ENCODE assay signal across 25 cellular contexts in the genomic region with DNA sequence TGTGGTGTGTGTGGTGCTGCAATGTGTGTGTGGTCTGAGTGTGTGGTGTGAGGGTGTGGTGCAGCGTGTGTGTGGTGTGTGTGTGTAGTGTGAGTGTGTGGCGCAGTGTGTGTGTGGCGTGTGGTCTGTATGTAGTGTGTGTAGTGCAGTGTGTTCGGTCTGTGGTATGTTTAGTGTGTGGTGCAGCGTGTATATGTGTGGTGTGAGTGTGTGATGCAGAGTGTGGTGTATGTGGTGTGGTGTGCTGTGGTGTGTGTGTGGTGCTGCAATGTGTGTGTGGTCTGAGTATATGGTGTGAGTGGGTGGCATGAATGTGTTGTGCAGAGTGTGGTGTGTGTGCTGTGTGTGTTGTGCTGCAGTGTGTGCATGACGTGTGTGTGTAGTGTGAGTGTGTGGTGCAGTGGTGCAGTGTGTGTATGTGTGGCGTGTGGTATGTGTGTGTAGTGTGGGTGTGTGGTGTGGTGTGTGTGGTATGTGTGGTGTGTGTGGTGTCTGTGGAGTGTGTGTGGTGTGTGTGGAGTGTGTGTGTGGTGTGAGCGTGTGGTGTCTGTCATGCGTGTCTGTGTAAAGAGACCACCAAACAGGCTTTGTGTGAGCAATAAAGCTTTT.
"Had no signal": no experiment of that assay in that cellular context is flagged by ENCODE, and none has a peak within 500 bp of the region (broad histone marks: within the 10 kb centered on the region; RNA-seq: fewer than 3 reads in every experiment).

No MANE protein-coding gene starts in this region.

- H3K9me3 Mint-ChIP-seq: activated CD4-positive, alpha-beta memory T cell treated with anti-CD3 and anti-CD28 coated beads for 36 hours; activated naive CD8-positive, alpha-beta T cell treated with anti-CD3 and anti-CD28 coated beads, Interleukin-2, amount 50 U/mL, for 24 hours; central memory CD8-positive, alpha-beta T cell; effector memory CD8-positive, alpha-beta T cell; neural crest cell; stimulated activated naive B cell treated with anti-CD40 and anti-IgM and Interleukin-4, amounts not matched to agents 10 μg/mL and 1 μg/mL and 100 μg/mL, for 72 hours had no signal

- H3K36me3 Mint-ChIP-seq: activated CD4-positive, alpha-beta memory T cell treated with anti-CD3 and anti-CD28 coated beads for 36 hours; stimulated activated naive B cell treated with anti-CD40 and anti-IgM and Interleukin-4, amounts not matched to agents 10 μg/mL and 1 μg/mL and 100 μg/mL, for 72 hours had no signal

- H3K36me3 ChIP-seq: colonic mucosa, esophagus muscularis mucosa, sigmoid colon, thoracic aorta, upper lobe of left lung had no signal

- H3K4me1 Mint-ChIP-seq: activated naive CD8-positive, alpha-beta T cell treated with anti-CD3 and anti-CD28 coated beads, Interleukin-2, amount 50 U/mL, for 24 hours; central memory CD8-positive, alpha-beta T cell had no signal

- H3K27me3 ChIP-seq: body of pancreas, colonic mucosa, dorsolateral prefrontal cortex, esophagus muscularis mucosa, sigmoid colon, upper lobe of left lung had no signal

- H3K4me2 ChIP-seq: smooth muscle cell had no signal

- H3K9me3 ChIP-seq: body of pancreas, colonic mucosa, esophagus muscularis mucosa, mucosa of descending colon, sigmoid colon, thoracic aorta, upper lobe of left lung had no signal

- H3K27ac ChIP-seq: body of pancreas, colonic mucosa, dorsolateral prefrontal cortex, esophagus muscularis mucosa, sigmoid colon, thoracic aorta had no signal

- H3K27me3 Mint-ChIP-seq: activated CD4-positive, alpha-beta memory T cell treated with anti-CD3 and anti-CD28 coated beads for 36 hours had no signal

- FAIRE-seq: frontal cortex, islet of Langerhans had no signal

- ATAC-seq: activated naive CD8-positive, alpha-beta T cell treated with anti-CD3 and anti-CD28 coated beads, Interleukin-2, amount 50 U/mL, for 24 hours; body of pancreas; effector memory CD8-positive, alpha-beta T cell; mucosa of descending colon had no signal

- H3K4me3 ChIP-seq: body of pancreas, colonic mucosa, dorsolateral prefrontal cortex, esophagus muscularis mucosa, mucosa of descending colon, sigmoid colon, smooth muscle cell, thoracic aorta, upper lobe of left lung had no signal

- DNase-seq: activated CD4-positive, alpha-beta memory T cell treated with anti-CD3 and anti-CD28 coated beads for 36 hours; activated CD4-positive, alpha-beta T cell treated with anti-CD3 and anti-CD28 coated beads for 4 hours; activated CD4-positive, CD25-positive, alpha-beta regulatory T cell; activated effector memory CD4-positive, alpha-beta T cell treated with anti-CD3 and anti-CD28 coated beads, Interleukin-2, amount 50 U/mL, for 16 hours; activated naive CD4-positive, alpha-beta T cell treated with anti-CD3 and anti-CD28 coated beads, Interleukin-2, amount 50 U/mL, for 16 hours; activated naive CD8-positive, alpha-beta T cell treated with anti-CD3 and anti-CD28 coated beads, Interleukin-2, amount 50 U/mL, for 24 hours; activated T-cell treated with anti-CD3 and anti-CD28 coated beads, Interleukin-2, amount 50 U/mL, for 48 hours; body of pancreas; colonic mucosa; dorsolateral prefrontal cortex; effector memory CD8-positive, alpha-beta T cell; mucosa of descending colon; sigmoid colon; stimulated activated CD4-positive, alpha-beta T cell treated with anti-CD3 and anti-CD28 coated beads, Interleukin-15, amount 100 ng/mL, for 24 hours; stimulated activated naive B cell treated with anti-CD40 and anti-IgM and Interleukin-4, amounts not matched to agents 10 μg/mL and 1 μg/mL and 100 μg/mL, for 72 hours; T-helper 1 cell; T-helper 9 cell; upper lobe of left lung had no signal

- H3K4me3 Mint-ChIP-seq: activated CD4-positive, alpha-beta memory T cell treated with anti-CD3 and anti-CD28 coated beads for 36 hours; activated naive CD8-positive, alpha-beta T cell treated with anti-CD3 and anti-CD28 coated beads, Interleukin-2, amount 50 U/mL, for 24 hours; central memory CD8-positive, alpha-beta T cell; effector memory CD8-positive, alpha-beta T cell; neural crest cell; stimulated activated naive B cell treated with anti-CD40 and anti-IgM and Interleukin-4, amounts not matched to agents 10 μg/mL and 1 μg/mL and 100 μg/mL, for 72 hours had no signal

- H3K27ac Mint-ChIP-seq: activated CD4-positive, alpha-beta memory T cell treated with anti-CD3 and anti-CD28 coated beads for 36 hours; activated naive CD8-positive, alpha-beta T cell treated with anti-CD3 and anti-CD28 coated beads, Interleukin-2, amount 50 U/mL, for 24 hours; effector memory CD8-positive, alpha-beta T cell; stimulated activated naive B cell treated with anti-CD40 and anti-IgM and Interleukin-4, amounts not matched to agents 10 μg/mL and 1 μg/mL and 100 μg/mL, for 72 hours had no signal

- H3K4me1 ChIP-seq: body of pancreas, colonic mucosa, sigmoid colon had no signal
